2 cellular contexts compared by ENCODE assay signal in genomic region chr2:226413498-226414130, GRCh38.
TF ChIP-seq lines count a peak whose summit lies in the region.

No MANE protein-coding gene starts in this region.

TF ChIP-seq in IMR-90, 13 proteins besides CTCF, POLR2A, EP300 and RAD21:
- TF ChIP-seq MAFK (IDR thresholded peaks at IDR 0.05; ENCODE audit: low read depth, low read length) (peak; percentile 93), USF2 (IDR thresholded peaks at IDR 0.05; ENCODE audit: low read depth, low read length) (no peak)

TF ChIP-seq in H1, 55 proteins besides CTCF, POLR2A, EP300 and RAD21:
- TF ChIP-seq JUND (IDR thresholded peaks at IDR 0.05; ENCODE audit: low read length) (no peak), GTF2F1 (IDR thresholded peaks at IDR 0.05; ENCODE audit: borderline replicate concordance, low read depth, low read length) (no peak)
